In genomic region chr10:24333736-24334135, GRCh38 we compare ENCODE assay signal across 1 cellular context.
TF ChIP-seq lines count a peak whose summit lies in the region.

No MANE protein-coding gene starts in this region.

TF ChIP-seq in SK-N-SH treated with all-trans-retinoic acid at 6 μM for 48 hours, 23 proteins besides CTCF, POLR2A, EP300 and RAD21 (continued from another document):
- TF ChIP-seq TOX (CRISPR knock-in tag; IDR thresholded peaks at IDR 0.05; ENCODE audit: borderline replicate concordance) (no peak), POU6F1 (CRISPR knock-in tag; IDR thresholded peaks at IDR 0.05; ENCODE audit: borderline replicate concordance, low read depth) (no peak), ZC3H10 (CRISPR knock-in tag; IDR thresholded peaks at IDR 0.05) (no peak), GLIS3 (CRISPR knock-in tag; IDR thresholded peaks at IDR 0.05) (no peak), SNAI2 (CRISPR knock-in tag; IDR thresholded peaks at IDR 0.05) (no peak), ZNF70 (CRISPR knock-in tag; IDR thresholded peaks at IDR 0.05) (no peak), PPARA (CRISPR knock-in tag; IDR thresholded peaks at IDR 0.05; ENCODE audit: borderline replicate concordance) (no peak), ZNF8 (CRISPR knock-in tag; IDR thresholded peaks at IDR 0.05) (no peak), TCF4 (CRISPR knock-in tag; IDR thresholded peaks at IDR 0.05; ENCODE audit: borderline replicate concordance) (no peak), ZFP30 (CRISPR knock-in tag; IDR thresholded peaks at IDR 0.05) (no peak), CSRNP3 (CRISPR knock-in tag; IDR thresholded peaks at IDR 0.05) (no peak), ESRRG (CRISPR knock-in tag; IDR thresholded peaks at IDR 0.05) (no peak), BACH2 (CRISPR knock-in tag; IDR thresholded peaks at IDR 0.05; ENCODE audit: borderline replicate concordance) (no peak)
TF ChIP-seq in SK-N-SH treated with all-trans-retinoic acid at 6 μM for 48 hours: peak in this region for 0.
